11 cellular contexts compared by ENCODE assay signal in genomic region chr12:115611477-115611876, GRCh38.
"Had no signal": no experiment of that assay in that cellular context is flagged by ENCODE, and none has a peak within 500 bp of the region (broad histone marks: within the 10 kb centered on the region; RNA-seq: fewer than 3 reads in every experiment).

No MANE protein-coding gene starts in this region.

- DNase-seq: activated CD4-positive, alpha-beta T cell treated with anti-CD3 and anti-CD28 coated beads for 48 hours; activated CD8-positive, alpha-beta memory T cell treated with anti-CD3 and anti-CD28 coated beads for 24 hours; activated naive CD4-positive, alpha-beta T cell treated with anti-CD3 and anti-CD28 coated beads, Interleukin-2, amount 10 ng/mL, durations not matched to agents 7 days and 5 days; central memory CD4-positive, alpha-beta T cell; effector CD4-positive, alpha-beta T cell; foreskin keratinocyte; ovary; T-helper 1 cell; transverse colon had no signal

- H3K9me3 ChIP-seq: ovary, transverse colon had no signal

- H3K4me3 Mint-ChIP-seq: activated naive CD4-positive, alpha-beta T cell treated with anti-CD3 and anti-CD28 coated beads, Interleukin-2, amount 10 ng/mL, durations not matched to agents 7 days and 5 days; WTC11 had no signal

- H3K27ac Mint-ChIP-seq: activated naive CD4-positive, alpha-beta T cell treated with anti-CD3 and anti-CD28 coated beads, Interleukin-2, amount 10 ng/mL, durations not matched to agents 7 days and 5 days; WTC11 had no signal

- H3K4me3 ChIP-seq: coronary artery, ovary, transverse colon had no signal

- H3K4me1 ChIP-seq: foreskin keratinocyte, transverse colon had no signal

- H3K27me3 ChIP-seq: foreskin keratinocyte, ovary had no signal

- H3K27me3 Mint-ChIP-seq: activated naive CD4-positive, alpha-beta T cell treated with anti-CD3 and anti-CD28 coated beads, Interleukin-2, amount 10 ng/mL, durations not matched to agents 7 days and 5 days had no signal

- H3K27ac ChIP-seq: coronary artery, foreskin keratinocyte, ovary, transverse colon had no signal

- H3K36me3 ChIP-seq: ovary, transverse colon had no signal

- H3K4me1 Mint-ChIP-seq: activated naive CD4-positive, alpha-beta T cell treated with anti-CD3 and anti-CD28 coated beads, Interleukin-2, amount 10 ng/mL, durations not matched to agents 7 days and 5 days had no signal

- ATAC-seq: foreskin keratinocyte, WTC11 had no signal

- H3K36me3 Mint-ChIP-seq: activated naive CD4-positive, alpha-beta T cell treated with anti-CD3 and anti-CD28 coated beads, Interleukin-2, amount 10 ng/mL, durations not matched to agents 7 days and 5 days; WTC11 had no signal
